Comparison of ENCODE assay signal across 2 cellular contexts in the genomic region with DNA sequence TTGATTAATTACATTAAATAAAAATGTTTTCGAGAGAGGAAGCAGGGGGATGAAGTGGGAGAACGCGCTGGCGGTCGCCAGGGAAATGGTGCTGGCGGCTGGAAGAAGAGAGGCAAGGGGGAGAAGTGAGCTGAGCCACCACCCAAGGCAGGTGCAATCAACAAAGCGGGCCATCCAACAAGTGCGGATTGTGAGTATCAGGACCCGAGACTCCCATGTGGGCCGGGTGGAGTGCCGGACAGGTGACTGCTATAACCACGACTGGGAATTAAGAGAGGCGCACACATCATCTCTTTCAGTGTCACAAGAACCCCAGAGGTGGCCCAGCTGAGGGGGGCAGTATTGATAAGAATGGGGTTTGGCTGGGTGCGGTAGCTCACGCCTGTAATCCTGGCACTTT.
TF ChIP-seq lines count a peak whose summit lies in the region.

No MANE protein-coding gene starts in this region.

TF ChIP-seq in GM23338, 12 proteins besides CTCF, POLR2A, EP300 and RAD21:
- TF ChIP-seq, protein P1, sequence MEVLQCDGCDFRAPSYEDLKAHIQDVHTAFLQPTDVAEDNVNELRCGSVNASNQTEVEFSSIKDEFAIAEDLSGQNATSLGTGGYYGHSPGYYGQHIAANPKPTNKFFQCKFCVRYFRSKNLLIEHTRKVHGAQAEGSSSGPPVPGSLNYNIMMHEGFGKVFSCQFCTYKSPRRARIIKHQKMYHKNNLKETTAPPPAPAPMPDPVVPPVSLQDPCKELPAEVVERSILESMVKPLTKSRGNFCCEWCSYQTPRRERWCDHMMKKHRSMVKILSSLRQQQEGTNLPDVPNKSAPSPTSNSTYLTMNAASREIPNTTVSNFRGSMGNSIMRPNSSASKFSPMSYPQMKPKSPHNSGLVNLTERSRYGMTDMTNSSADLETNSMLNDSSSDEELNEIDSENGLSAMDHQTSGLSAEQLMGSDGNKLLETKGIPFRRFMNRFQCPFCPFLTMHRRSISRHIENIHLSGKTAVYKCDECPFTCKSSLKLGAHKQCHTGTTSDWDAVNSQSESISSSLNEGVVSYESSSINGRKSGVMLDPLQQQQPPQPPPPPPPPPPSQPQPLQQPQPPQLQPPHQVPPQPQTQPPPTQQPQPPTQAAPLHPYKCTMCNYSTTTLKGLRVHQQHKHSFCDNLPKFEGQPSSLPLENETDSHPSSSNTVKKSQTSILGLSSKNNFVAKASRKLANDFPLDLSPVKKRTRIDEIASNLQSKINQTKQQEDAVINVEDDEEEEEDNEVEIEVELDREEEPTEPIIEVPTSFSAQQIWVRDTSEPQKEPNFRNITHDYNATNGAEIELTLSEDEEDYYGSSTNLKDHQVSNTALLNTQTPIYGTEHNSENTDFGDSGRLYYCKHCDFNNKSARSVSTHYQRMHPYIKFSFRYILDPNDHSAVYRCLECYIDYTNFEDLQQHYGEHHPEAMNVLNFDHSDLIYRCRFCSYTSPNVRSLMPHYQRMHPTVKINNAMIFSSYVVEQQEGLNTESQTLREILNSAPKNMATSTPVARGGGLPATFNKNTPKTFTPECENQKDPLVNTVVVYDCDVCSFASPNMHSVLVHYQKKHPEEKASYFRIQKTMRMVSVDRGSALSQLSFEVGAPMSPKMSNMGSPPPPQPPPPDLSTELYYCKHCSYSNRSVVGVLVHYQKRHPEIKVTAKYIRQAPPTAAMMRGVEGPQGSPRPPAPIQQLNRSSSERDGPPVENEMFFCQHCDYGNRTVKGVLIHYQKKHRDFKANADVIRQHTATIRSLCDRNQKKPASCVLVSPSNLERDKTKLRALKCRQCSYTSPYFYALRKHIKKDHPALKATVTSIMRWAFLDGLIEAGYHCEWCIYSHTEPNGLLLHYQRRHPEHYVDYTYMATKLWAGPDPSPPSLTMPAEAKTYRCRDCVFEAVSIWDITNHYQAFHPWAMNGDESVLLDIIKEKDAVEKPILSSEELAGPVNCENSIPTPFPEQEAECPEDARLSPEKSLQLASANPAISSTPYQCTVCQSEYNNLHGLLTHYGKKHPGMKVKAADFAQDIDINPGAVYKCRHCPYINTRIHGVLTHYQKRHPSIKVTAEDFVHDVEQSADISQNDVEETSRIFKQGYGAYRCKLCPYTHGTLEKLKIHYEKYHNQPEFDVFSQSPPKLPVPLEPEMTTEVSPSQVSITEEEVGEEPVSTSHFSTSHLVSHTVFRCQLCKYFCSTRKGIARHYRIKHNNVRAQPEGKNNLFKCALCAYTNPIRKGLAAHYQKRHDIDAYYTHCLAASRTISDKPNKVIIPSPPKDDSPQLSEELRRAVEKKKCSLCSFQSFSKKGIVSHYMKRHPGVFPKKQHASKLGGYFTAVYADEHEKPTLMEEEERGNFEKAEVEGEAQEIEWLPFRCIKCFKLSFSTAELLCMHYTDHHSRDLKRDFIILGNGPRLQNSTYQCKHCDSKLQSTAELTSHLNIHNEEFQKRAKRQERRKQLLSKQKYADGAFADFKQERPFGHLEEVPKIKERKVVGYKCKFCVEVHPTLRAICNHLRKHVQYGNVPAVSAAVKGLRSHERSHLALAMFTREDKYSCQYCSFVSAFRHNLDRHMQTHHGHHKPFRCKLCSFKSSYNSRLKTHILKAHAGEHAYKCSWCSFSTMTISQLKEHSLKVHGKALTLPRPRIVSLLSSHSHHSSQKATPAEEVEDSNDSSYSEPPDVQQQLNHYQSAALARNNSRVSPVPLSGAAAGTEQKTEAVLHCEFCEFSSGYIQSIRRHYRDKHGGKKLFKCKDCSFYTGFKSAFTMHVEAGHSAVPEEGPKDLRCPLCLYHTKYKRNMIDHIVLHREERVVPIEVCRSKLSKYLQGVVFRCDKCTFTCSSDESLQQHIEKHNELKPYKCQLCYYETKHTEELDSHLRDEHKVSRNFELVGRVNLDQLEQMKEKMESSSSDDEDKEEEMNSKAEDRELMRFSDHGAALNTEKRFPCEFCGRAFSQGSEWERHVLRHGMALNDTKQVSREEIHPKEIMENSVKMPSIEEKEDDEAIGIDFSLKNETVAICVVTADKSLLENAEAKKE (CRISPR knock-in tag; IDR thresholded peaks at IDR 0.05), result no peak
- TF ChIP-seq ETS1 (IDR thresholded peaks at IDR 0.05), result no peak
- TF ChIP-seq NANOG (IDR thresholded peaks at IDR 0.05; ENCODE audit: borderline replicate concordance), result no peak
- TF ChIP-seq REST (IDR thresholded peaks at IDR 0.05; ENCODE audit: unreplicated experiment), result no peak
- no peak for TF ChIP-seq JUNB (IDR thresholded peaks at IDR 0.05; ENCODE audit: unreplicated experiment)
- TF ChIP-seq STAT1 (IDR thresholded peaks at IDR 0.05; ENCODE audit: unreplicated experiment), result no peak
- no peak for TF ChIP-seq ZNF331 (CRISPR knock-in tag; IDR thresholded peaks at IDR 0.05; ENCODE audit: low read depth)
- no peak for TF ChIP-seq EZH2phosphoT487 (IDR thresholded peaks at IDR 0.05; ENCODE audit: unreplicated experiment)
- TF ChIP-seq CREB1 (CRISPR knock-in tag; IDR thresholded peaks at IDR 0.05; ENCODE audit: low read depth), result no peak
- no peak for TF ChIP-seq ZNF114 (CRISPR knock-in tag; IDR thresholded peaks at IDR 0.05)
TF ChIP-seq in GM23338: peak in this region for 0.

TF ChIP-seq in H1, 55 proteins besides CTCF, POLR2A, EP300 and RAD21:
- TF ChIP-seq MAFK (IDR thresholded peaks at IDR 0.05; ENCODE audit: low read depth, low read length) (no peak), JUND (IDR thresholded peaks at IDR 0.05; ENCODE audit: low read length) (no peak), TEAD4 (IDR thresholded peaks at IDR 0.05; ENCODE audit: low read depth, low read length) (no peak), NRF1 (IDR thresholded peaks at IDR 0.05; ENCODE audit: low read depth, low read length) (no peak), RFX5 (IDR thresholded peaks at IDR 0.05; ENCODE audit: borderline replicate concordance, low read depth, low read length) (no peak), POLR2AphosphoS5 (IDR thresholded peaks at IDR 0.05; ENCODE audit: low read depth, low read length) (no peak), CEBPB (IDR thresholded peaks at IDR 0.05; ENCODE audit: low read depth, low read length) (no peak), USF2 (IDR thresholded peaks at IDR 0.05; ENCODE audit: low read length) (no peak), CTBP2 (IDR thresholded peaks at IDR 0.05; ENCODE audit: borderline replicate concordance, insufficient read depth, insufficient read length, low read length) (no peak), TBP (IDR thresholded peaks at IDR 0.05; ENCODE audit: low read depth, low read length) (no peak), NANOG (IDR thresholded peaks at IDR 0.05; ENCODE audit: insufficient read depth, low read depth, low read length, poor library complexity, severe bottlenecking) (no peak), KDM1A (IDR thresholded peaks at IDR 0.05; ENCODE audit: borderline replicate concordance, low read length) (no peak), PHF8 (conservative IDR thresholded peaks at IDR 0.05; ENCODE audit: low read depth, low read length) (no peak), BCL11A (IDR thresholded peaks at IDR 0.05; ENCODE audit: low read depth in 2 of 2, low read length in 2 of 2) (no peak), RBBP5 (IDR thresholded peaks at IDR 0.05; ENCODE audit: borderline replicate concordance, low read depth, low read length) (no peak)
